In the genomic region with DNA sequence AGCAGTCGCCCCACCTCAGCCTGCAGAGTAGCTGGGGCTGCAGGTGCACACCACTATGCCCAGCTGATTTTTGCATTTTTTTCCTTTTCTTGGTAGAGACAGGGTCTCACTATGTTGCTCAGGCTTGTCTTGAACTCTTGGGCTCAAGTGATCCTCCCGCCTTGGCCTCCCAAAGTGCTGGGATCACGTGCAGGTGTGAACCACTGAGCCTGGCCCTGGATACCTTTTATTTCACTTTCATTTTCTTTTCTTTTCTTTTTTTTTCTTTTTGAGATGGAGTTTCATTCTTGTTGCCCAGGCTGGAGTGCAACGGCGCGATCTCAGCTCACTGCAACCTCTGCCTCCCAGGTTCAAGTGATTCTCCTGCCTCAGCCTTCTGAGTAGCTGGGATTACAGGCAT, we compare ENCODE assay signal across 14 cellular contexts. TPM values are rescaled to one million over a fixed set of nuclear protein-coding genes. Genes with fewer than 3 reads are reported as not detected.
"Had no signal": no experiment of that assay in that cellular context is flagged by ENCODE, and none has a peak within 500 bp of the region (broad histone marks: within the 10 kb centered on the region; RNA-seq: fewer than 3 reads in every experiment).

No MANE protein-coding gene starts in this region.

RNA-seq across cellular contexts. Expression of a gene that starts 9.4 kb away (rescaled TPM):
- total RNA-seq: activated B cell treated with CpG ODN at 0.5 μM for 24 hours; activated CD4-positive, alpha-beta memory T cell treated with anti-CD3 and anti-CD28 coated beads for 36 hours; activated CD4-positive, alpha-beta memory T cell treated with anti-CD3 and anti-CD28 coated beads, Interleukin-2, amount 10 ng/mL, durations not matched to agents 7 days and 5 days; activated CD4-positive, alpha-beta T cell treated with anti-CD3 and anti-CD28 coated beads for 36 hours; activated CD4-positive, alpha-beta T cell treated with anti-CD3 and anti-CD28 coated beads, Interleukin-2, amount 10 ng/mL, durations not matched to agents 24 days and 14 days; activated CD4-positive, alpha-beta T cell treated with anti-CD3 and anti-CD28 coated beads, Interleukin-2, amount 10 ng/mL, durations not matched to agents 7 days and 5 days; activated CD8-positive, alpha-beta memory T cell treated with anti-CD3 and anti-CD28 coated beads for 36 hours; activated CD8-positive, alpha-beta memory T cell treated with anti-CD3 and anti-CD28 coated beads, Interleukin-2, amount 10 ng/mL, durations not matched to agents 7 days and 5 days; activated CD8-positive, alpha-beta T cell treated with anti-CD3 and anti-CD28 coated beads for 36 hours; activated CD8-positive, alpha-beta T cell treated with anti-CD3 and anti-CD28 coated beads, Interleukin-2, amount 10 ng/mL, durations not matched to agents 7 days and 5 days; T-helper 1 cell treated with Interleukin-12 subunit alpha and Interleukin-12 subunit beta and Interleukin-4 antibody, amounts not matched to agents 30 ng/mL and 1 ng/mL, for 36 hours; T-helper 17 cell; T-helper 2 cell treated with Interferon-gamma antibody and Interleukin-4, amounts not matched to agents 100 ng/mL and 5 ng/mL, for 36 hours; WTC11 had no signal
